In the genomic region with DNA sequence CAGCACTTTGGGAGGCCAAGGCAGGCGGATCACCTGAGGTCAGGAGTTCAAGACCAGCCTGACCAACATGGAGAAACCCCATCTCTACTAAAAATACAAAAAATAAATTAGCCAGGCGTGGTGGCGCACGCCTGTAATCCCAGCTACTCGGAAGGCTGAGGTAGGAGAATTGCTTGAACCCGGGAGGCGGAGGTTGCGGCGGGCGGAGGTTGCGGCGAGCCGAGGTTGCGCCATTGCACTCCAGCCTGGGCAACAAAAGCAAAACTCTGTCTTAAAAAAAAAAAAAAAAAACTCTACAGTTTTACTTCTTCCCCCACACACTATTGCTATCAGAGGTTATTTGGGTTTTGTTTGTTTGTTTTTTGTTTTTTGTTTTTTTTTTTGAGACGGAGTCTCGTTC, we compare ENCODE assay signal across 2 cellular contexts. TPM values are rescaled to one million over a fixed set of nuclear protein-coding genes. Genes with fewer than 3 reads are reported as not detected.
"Had no signal": no experiment of that assay in that cellular context is flagged by ENCODE, and none has a peak within 500 bp of the region (broad histone marks: within the 10 kb centered on the region; RNA-seq: fewer than 3 reads in every experiment).

No MANE protein-coding gene starts in this region.

RNA-seq across cellular contexts. Expression of gene KLHL4, which starts 38.9 kb away (rescaled TPM):
- total RNA-seq: G401, GM12878 had no signal
